ENCODE assay signal across 23 cellular contexts in genomic region chr1:174880171-174880570, GRCh38.
DNase-seq lines count a peak whose midpoint lies in the region; ATAC-seq, FAIRE-seq and TF ChIP-seq lines count a peak whose summit lies in the region.
"Had no signal": no experiment of that assay in that cellular context is flagged by ENCODE, and none has a peak within 500 bp of the region (broad histone marks: within the 10 kb centered on the region; RNA-seq: fewer than 3 reads in every experiment).

No MANE protein-coding gene starts in this region.

- H4K20me1 ChIP-seq in K562 (replicated peaks; ENCODE audit: control insufficient read depth, insufficient read depth, low read length): no peaks in the 10 kb centered on the region
- H4K20me1 ChIP-seq: BLaER1 treated with 17β-estradiol and CSF1 and Interleukin-3, amounts not matched to agents 10 nM and 100 nM had no signal

- peaks cover 10% of the 10 kb centered on the region for H3K79me2 ChIP-seq in K562 (ENCODE audit: control insufficient read depth, insufficient read depth, low read length)

- FAIRE-seq in K562 (lab: Jason Lieb, UNC): no peak
- FAIRE-seq: A549, G401.6, GM12892, GM19239 had no signal

- H3K4me2 ChIP-seq in K562 (ENCODE audit: insufficient read depth, low read length): no peak overlapping the region
- H3K4me2 ChIP-seq: A549 had no signal

- TF ChIP-seq EP300 in K562 (IDR thresholded peaks at IDR 0.05; ENCODE audit: low read length): no peak

- no peak overlapping the region for H3K9ac ChIP-seq in K562 (ENCODE audit: insufficient read depth in 1 of 2, low read depth in 2 of 2, low read length in 2 of 2)
- H3K9ac ChIP-seq: BLaER1 treated with 17β-estradiol and CSF1 and Interleukin-3, amounts not matched to agents 10 nM and 100 nM; GM23248 had no signal

- in situ Hi-C loops in K562 (cut with MboI): loop anchor here (10.0 kb wide), 1 partner anchor 105 kb away; no protein-coding TSS in a partner anchor

- DNase-seq in EL (peak; percentile 2), K562 (ENCODE audit: extremely low read depth in 1 of 4, low spot score in 3 of 4) (no peak), iris pigment epithelial cell (ENCODE audit: low read depth) (peak; percentile 11), T-helper 9 cell (no peak)
- DNase-seq in activated naive CD4-positive, alpha-beta T cell treated with anti-CD3 and anti-CD28 coated beads for 36 hours: no peak
- DNase-seq: 8988T; ACHN; AML-193; BE2C; CD4-positive, alpha-beta T cell; CD8-positive, alpha-beta memory T cell; DMS 273 treated with DMSO at 0.1 percent for 48 hours; DMS79; GM23248; HFFc6 had no signal

- CTCF ChIA-PET in K562 (lab: Yijun Ruan, JAX; ENCODE audit: low intra/inter-chr PET ratio): no interaction called here
- CTCF ChIA-PET in activated naive CD4-positive, alpha-beta T cell treated with anti-CD3 and anti-CD28 coated beads for 36 hours (lab: Charles Lee): interaction anchor here (0.6 kb wide), 1 partner anchor 8 kb away, joined by 3 read pairs; no protein-coding TSS in a partner anchor

- peaks cover 13% of the 10 kb centered on the region for H3K4me1 Mint-ChIP-seq in activated naive CD4-positive, alpha-beta T cell treated with anti-CD3 and anti-CD28 coated beads for 36 hours (ENCODE audit: low read depth)

- no peaks in the 10 kb centered on the region for H3K36me3 ChIP-seq in K562 (ENCODE audit: control insufficient read depth, insufficient read depth, low read length)
- H3K36me3 ChIP-seq: BE2C, HAP-1 had no signal

- H3K27ac Mint-ChIP-seq in activated naive CD4-positive, alpha-beta T cell treated with anti-CD3 and anti-CD28 coated beads for 36 hours: no peak overlapping the region
- H3K27ac Mint-ChIP-seq: CD4-positive, alpha-beta T cell; HFFc6 had no signal

- H3K9me3 ChIP-seq in K562 (replicated peaks; ENCODE audit: control insufficient read depth, insufficient read depth, low read depth, low read length): no peaks in the 10 kb centered on the region
- H3K9me3 ChIP-seq: A549, BE2C, HAP-1 had no signal

- intact Hi-C loops in K562 (cut with micrococcal nuclease): loop anchor here (10.0 kb wide), 1 partner anchor 245 kb away; no protein-coding TSS in a partner anchor
- intact Hi-C loops in activated naive CD4-positive, alpha-beta T cell treated with anti-CD3 and anti-CD28 coated beads for 36 hours (cut with micrococcal nuclease): no loop called here

- no peak for TF ChIP-seq CTCF in K562 (IDR thresholded peaks at IDR 0.05 in 2 of 3, conservative IDR thresholded peaks at IDR 0.05 in 1 of 3; ENCODE audit: insufficient read depth in 2 of 3, low read depth in 1 of 3, low read length in 3 of 3)

- H3K27me3 ChIP-seq in K562 (ENCODE audit: control insufficient read depth in 2 of 2, insufficient read depth in 2 of 2, low read length in 2 of 2): no peaks in the 10 kb centered on the region
- H3K27me3 ChIP-seq: BE2C; BLaER1 treated with 17β-estradiol and CSF1 and Interleukin-3, amounts not matched to agents 10 nM and 100 nM had no signal

- H3K36me3 Mint-ChIP-seq in activated naive CD4-positive, alpha-beta T cell treated with anti-CD3 and anti-CD28 coated beads for 36 hours (ENCODE audit: low read depth): no peaks in the 10 kb centered on the region

- no peak overlapping the region for H2AFZ ChIP-seq in K562 (ENCODE audit: low read depth, low read length)
- H2AFZ ChIP-seq: GM23248 had no signal

- no peak for ATAC-seq in K562
- no peak for ATAC-seq in HG03175 (IDR thresholded peaks at IDR 0.05; ENCODE audit: unreplicated experiment)
- ATAC-seq: A549 had no signal

- no peak overlapping the region for H3K27ac ChIP-seq in K562 (ENCODE audit: extremely low read depth, low read depth, low read length)
- H3K27ac ChIP-seq: A549; BLaER1 treated with 17β-estradiol and CSF1 and Interleukin-3, amounts not matched to agents 10 nM and 100 nM; GM23248 had no signal

- H3K4me3 ChIP-seq in K562: no peak overlapping the region
- H3K4me3 ChIP-seq: A549; BLaER1 treated with 17β-estradiol and CSF1 and Interleukin-3, amounts not matched to agents 10 nM and 100 nM; GM23248; HAP-1 had no signal

- no peaks in the 10 kb centered on the region for H3K27me3 Mint-ChIP-seq in activated naive CD4-positive, alpha-beta T cell treated with anti-CD3 and anti-CD28 coated beads for 36 hours (ENCODE audit: low read depth)
- H3K27me3 Mint-ChIP-seq: CD4-positive, alpha-beta T cell; CD8-positive, alpha-beta memory T cell had no signal

- no peak overlapping the region for H3K4me3 Mint-ChIP-seq in activated naive CD4-positive, alpha-beta T cell treated with anti-CD3 and anti-CD28 coated beads for 36 hours
- H3K4me3 Mint-ChIP-seq: CD14-positive monocyte; CD4-positive, alpha-beta T cell; CD8-positive, alpha-beta memory T cell; HFFc6 had no signal

- POLR2A ChIA-PET in K562 (lab: Yijun Ruan, JAX): interaction anchor here (0.9 to 1.1 kb wide), 2 partner anchors 9 to 12 kb away, joined by 3 read pairs; no protein-coding TSS in a partner anchor

- WGBS in K562 (ENCODE audit: insufficient coverage, low coverage, missing lambda C conversion rate): 36% methylated on average over 3 of the region's 3 CpGs

- peaks cover 6 to 25% of the 10 kb centered on the region in 2 experiments; a peak in 3 of 5 replicates for H3K4me1 ChIP-seq in K562 (replicated peaks in 1 of 2; ENCODE audit: control insufficient read depth in 2 of 2, insufficient read depth in 2 of 2, low read length in 2 of 2)
- H3K4me1 ChIP-seq: A549, BE2C had no signal

- no peaks in the 10 kb centered on the region for H3K9me3 Mint-ChIP-seq in activated naive CD4-positive, alpha-beta T cell treated with anti-CD3 and anti-CD28 coated beads for 36 hours
- H3K9me3 Mint-ChIP-seq: CD14-positive monocyte; CD4-positive, alpha-beta T cell; CD8-positive, alpha-beta memory T cell; HFFc6 had no signal

- TF ChIP-seq RAD21 in K562 (CRISPR knock-in tag; conservative IDR thresholded peaks at IDR 0.05 in 1 of 2, IDR thresholded peaks at IDR 0.05 in 1 of 2): no peak

- H3K9me1 ChIP-seq in K562 (ENCODE audit: control insufficient read depth, insufficient read depth, low read length): no peaks in the 10 kb centered on the region

- no TSS peak for BruUV-seq in K562 (replicated peaks; lab: Mats Ljungman, UMichigan)

- TF ChIP-seq POLR2A in K562 (conservative IDR thresholded peaks at IDR 0.05): no peak

TF ChIP-seq in K562, 482 proteins besides CTCF, POLR2A, EP300 and RAD21 (continues in another document):
- TF ChIP-seq, protein P1, sequence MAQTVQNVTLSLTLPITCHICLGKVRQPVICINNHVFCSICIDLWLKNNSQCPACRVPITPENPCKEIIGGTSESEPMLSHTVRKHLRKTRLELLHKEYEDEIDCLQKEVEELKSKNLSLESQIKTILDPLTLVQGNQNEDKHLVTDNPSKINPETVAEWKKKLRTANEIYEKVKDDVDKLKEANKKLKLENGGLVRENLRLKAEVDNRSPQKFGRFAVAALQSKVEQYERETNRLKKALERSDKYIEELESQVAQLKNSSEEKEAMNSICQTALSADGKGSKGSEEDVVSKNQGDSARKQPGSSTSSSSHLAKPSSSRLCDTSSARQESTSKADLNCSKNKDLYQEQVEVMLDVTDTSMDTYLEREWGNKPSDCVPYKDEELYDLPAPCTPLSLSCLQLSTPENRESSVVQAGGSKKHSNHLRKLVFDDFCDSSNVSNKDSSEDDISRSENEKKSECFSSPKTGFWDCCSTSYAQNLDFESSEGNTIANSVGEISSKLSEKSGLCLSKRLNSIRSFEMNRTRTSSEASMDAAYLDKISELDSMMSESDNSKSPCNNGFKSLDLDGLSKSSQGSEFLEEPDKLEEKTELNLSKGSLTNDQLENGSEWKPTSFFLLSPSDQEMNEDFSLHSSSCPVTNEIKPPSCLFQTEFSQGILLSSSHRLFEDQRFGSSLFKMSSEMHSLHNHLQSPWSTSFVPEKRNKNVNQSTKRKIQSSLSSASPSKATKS (CRISPR knock-in tag; IDR thresholded peaks at IDR 0.05): no peak
- TF ChIP-seq ZNF274 (IDR thresholded peaks at IDR 0.05; ENCODE audit: borderline replicate concordance, low read depth, low read length) (no peak), HMG20A (CRISPR knock-in tag; conservative IDR thresholded peaks at IDR 0.05) (no peak), KLF16 (IDR thresholded peaks at IDR 0.05) (no peak), SAP30 (IDR thresholded peaks at IDR 0.05; ENCODE audit: borderline replicate concordance, insufficient read depth, low read depth, low read length, poor library complexity, severe bottlenecking) (no peak), ZNF282 (CRISPR knock-in tag; IDR thresholded peaks at IDR 0.05) (no peak), ZNF280B (CRISPR knock-in tag; IDR thresholded peaks at IDR 0.05) (no peak), TRIM28 (IDR thresholded peaks at IDR 0.05) (no peak), ARNT (IDR thresholded peaks at IDR 0.05) (no peak), FOXP1 (CRISPR knock-in tag; IDR thresholded peaks at IDR 0.05) (no peak), JUND (IDR thresholded peaks at IDR 0.05; ENCODE audit: borderline replicate concordance, low read depth, low read length) (peak; percentile 59; the same call in 1 of the 2 replicates), JUND (tag; IDR thresholded peaks at IDR 0.05; ENCODE audit: borderline replicate concordance, low read depth, low read length) (peak; percentile 16; the same call in 1 of the 3 replicates), MYC (IDR thresholded peaks at IDR 0.05; ENCODE audit: low read depth, low read length) (peak; percentile 36; the same call in 1 of the 2 replicates), MYC (CRISPR knock-in tag; IDR thresholded peaks at IDR 0.05; ENCODE audit: borderline replicate concordance, low read depth) (no peak)
- TF ChIP-seq, protein P2, sequence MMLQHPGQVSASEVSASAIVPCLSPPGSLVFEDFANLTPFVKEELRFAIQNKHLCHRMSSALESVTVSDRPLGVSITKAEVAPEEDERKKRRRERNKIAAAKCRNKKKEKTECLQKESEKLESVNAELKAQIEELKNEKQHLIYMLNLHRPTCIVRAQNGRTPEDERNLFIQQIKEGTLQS (IDR thresholded peaks at IDR 0.05): no peak; the same call in 1 of the 2 replicates
- TF ChIP-seq, protein P2 (CRISPR knock-in tag; conservative IDR thresholded peaks at IDR 0.05): no peak

Comparison
In these comparisons a context has a peak if more than half of its experiments do, and no peak if none do; other contexts are left out.
1. DNase-seq: peak in EL (single experiment) and iris pigment epithelial cell (single experiment); none in K562 (0 of 4), T-helper 9 cell (single experiment) and activated naive CD4-positive, alpha-beta T cell treated with anti-CD3 and anti-CD28 coated beads for 36 hours (single experiment).